Comparison of ENCODE assay signal across 8 cellular contexts in the genomic region with DNA sequence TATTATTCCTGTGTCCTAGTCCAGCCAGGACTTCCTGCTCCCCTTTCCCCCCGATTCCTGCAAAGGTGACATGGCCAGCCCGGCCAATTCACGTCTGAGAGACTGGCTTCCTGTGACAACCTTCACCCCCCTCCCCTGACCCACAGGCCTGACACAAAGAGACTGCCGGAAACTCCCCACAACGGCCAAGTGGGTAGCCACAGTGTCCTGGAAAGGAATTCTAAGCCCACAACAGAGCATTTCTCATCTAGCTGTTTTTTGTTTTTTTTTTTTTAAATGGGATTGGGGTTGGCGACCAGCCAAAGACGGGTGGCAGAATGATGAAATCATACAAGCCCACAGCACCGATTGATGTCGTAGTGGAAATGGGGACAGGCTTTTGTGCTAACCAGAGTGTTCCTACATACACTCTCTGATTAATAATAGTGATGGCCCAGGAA. TPM values are rescaled to one million over a fixed set of nuclear protein-coding genes. Genes with fewer than 3 reads are reported as not detected.
DNase-seq lines count a peak whose midpoint lies in the region; ATAC-seq and TF ChIP-seq lines count a peak whose summit lies in the region.

No MANE protein-coding gene starts in this region.

- peak overlapping the region; percentile 45 for H3K9ac ChIP-seq in muscle layer of colon (ENCODE audit: low read length)

- no peak for ATAC-seq in HG03280 (IDR thresholded peaks at IDR 0.05; ENCODE audit: unreplicated experiment)

- DNase-seq in SIG-M5 treated with dmso at 0.1 percent for 504 hours (lab: John Stamatoyannopoulos, UW; ENCODE audit: unreplicated experiment) (peak; percentile 2), SIG-M5 (lab: John Stamatoyannopoulos, UW) (no peak), endothelial cell (ENCODE audit: low spot score) (peak; percentile 61), thyroid gland (peak; percentile 31 to 35), WERI-Rb-1 (no peak)

- TF ChIP-seq CTCF in WI38 (IDR thresholded peaks at IDR 0.05; ENCODE audit: low read depth, low read length): no peak
- no peak for TF ChIP-seq CTCF in endothelial cell (IDR thresholded peaks at IDR 0.05; ENCODE audit: unreplicated experiment)
- no peak for TF ChIP-seq CTCF in thyroid gland (IDR thresholded peaks at IDR 0.05)
- TF ChIP-seq CTCF in WERI-Rb-1 (IDR thresholded peaks at IDR 0.05; ENCODE audit: low read depth, low read length): no peak

- H3K9me3 Mint-ChIP-seq in endothelial cell (ENCODE audit: unreplicated experiment): no peaks in the 10 kb centered on the region

- peak overlapping the region; percentile 99 for H3K27ac Mint-ChIP-seq in endothelial cell (ENCODE audit: unreplicated experiment)

- H3K4me3 Mint-ChIP-seq in endothelial cell (ENCODE audit: unreplicated experiment): peak overlapping the region; percentile 62

- H3K36me3 Mint-ChIP-seq in endothelial cell (ENCODE audit: low read depth, unreplicated experiment): no peaks in the 10 kb centered on the region

- peak overlapping the region; percentile 25; the same call in 1 of the 2 replicates for H3K4me3 ChIP-seq in WI38 (ENCODE audit: low read depth, low read length)
- H3K4me3 ChIP-seq in muscle layer of colon (ENCODE audit: low read depth in 1 of 2, low read length in 2 of 2): peak overlapping the region in 1 of 2 donors; percentile 35
- no peak overlapping the region for H3K4me3 ChIP-seq in thyroid gland (replicated peaks in 1 of 3)
- no peak overlapping the region for H3K4me3 ChIP-seq in WERI-Rb-1 (ENCODE audit: low read depth, low read length)

- H3K4me1 Mint-ChIP-seq in endothelial cell (ENCODE audit: unreplicated experiment): peaks cover 44% of the 10 kb centered on the region

- H3K9me3 ChIP-seq in muscle layer of colon (ENCODE audit: low read length) (no peaks in the 10 kb centered on the region), thyroid gland (no peaks in the 10 kb centered on the region), WERI-Rb-1 (ENCODE audit: severe bottlenecking) (peaks cover 5% of the 10 kb centered on the region)

- WGBS in thyroid gland, 2 donors: 36 to 57% methylated on average over 9 of the region's 9 CpGs

- H3K27ac ChIP-seq in muscle layer of colon (ENCODE audit: low read depth, low read length): no peak overlapping the region
- peak overlapping the region; percentile 70 to 74 (median 72) for H3K27ac ChIP-seq in thyroid gland
- H3K27ac ChIP-seq in WERI-Rb-1: no peak overlapping the region

- H3K27me3 ChIP-seq in muscle layer of colon (ENCODE audit: control insufficient read depth in 1 of 2, insufficient read depth in 2 of 2, low read length in 2 of 2) (no peaks in the 10 kb centered on the region), thyroid gland (no peaks in the 10 kb centered on the region), WERI-Rb-1 (ENCODE audit: insufficient read depth, low read depth, severe bottlenecking) (peaks cover 89% of the 10 kb centered on the region)

- no peak for TF ChIP-seq POLR2A in thyroid gland (IDR thresholded peaks at IDR 0.05)

- intact Hi-C loops in thyroid gland (cut with DNase I): no loop called here

- H3K27me3 Mint-ChIP-seq in endothelial cell (ENCODE audit: unreplicated experiment): peaks cover 7% of the 10 kb centered on the region

- H3K4me1 ChIP-seq in muscle layer of colon (ENCODE audit: insufficient read depth, low read length) (peaks cover 36% of the 10 kb centered on the region), thyroid gland (peaks cover 0 to 25% of the 10 kb centered on the region in 2 donors)

- no peaks in the 10 kb centered on the region for H3K36me3 ChIP-seq in muscle layer of colon (ENCODE audit: insufficient read depth, low read length)
- no peaks in the 10 kb centered on the region for H3K36me3 ChIP-seq in thyroid gland
- no peaks in the 10 kb centered on the region for H3K36me3 ChIP-seq in WERI-Rb-1

RNA-seq across cellular contexts. Expression of gene XAF1, which starts 2.8 kb away (rescaled TPM):
- total RNA-seq in endothelial cell (ENCODE audit: unreplicated experiment) (0.38 TPM), thyroid gland (10 to 100 TPM; 10.0 to 34.1 (median 12.6) TPM)

RNA-seq across cellular contexts. Expression of gene FBXO39, which starts 23.0 kb away (rescaled TPM):
- total RNA-seq in endothelial cell (ENCODE audit: unreplicated experiment) (not detected), thyroid gland (1 to 10 TPM in 2 of 4 donors, under 1 TPM in 1, not detected in 1; 0.22 to 2.1 (median 1.1) TPM)

RNA-seq across cellular contexts. Expression of gene SLC13A5, which starts 39.9 kb away (rescaled TPM):
- total RNA-seq in endothelial cell (ENCODE audit: unreplicated experiment) (1.3 TPM), thyroid gland (under 1 TPM in 2 of 4 donors, not detected in 2; 0.27 to 0.63 TPM)

Comparison
In these comparisons a context has a peak if more than half of its experiments do, and no peak if none do; other contexts are left out.
1. DNase-seq: peak in SIG-M5 treated with dmso at 0.1 percent for 504 hours (single experiment), endothelial cell (single experiment) and thyroid gland (2 of 2); none in SIG-M5 (single experiment) and WERI-Rb-1 (single experiment).
2. H3K27ac ChIP-seq: peak in thyroid gland (3 of 3); none in muscle layer of colon (single experiment) and WERI-Rb-1 (single experiment).